ENCODE assay signal across 15 cellular contexts in the genomic region with DNA sequence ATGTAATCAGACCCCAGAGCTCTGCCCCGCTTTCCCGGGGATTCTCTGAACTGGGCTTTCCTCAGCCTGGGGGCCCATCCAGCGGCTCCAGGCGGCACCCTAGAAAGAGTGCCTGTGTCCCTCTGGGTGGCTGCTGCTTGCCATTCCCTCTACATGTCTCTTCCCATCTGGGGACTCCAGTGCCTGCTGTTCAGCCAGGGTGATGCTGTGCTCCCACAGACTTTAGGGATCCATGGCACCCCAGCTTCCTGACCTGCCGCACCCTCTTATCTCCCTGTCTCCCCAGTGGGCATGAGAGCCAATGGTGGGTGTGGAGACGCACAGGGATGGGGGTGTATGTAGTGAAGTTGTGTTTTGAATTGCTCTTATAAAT. TPM values are rescaled to one million over a fixed set of nuclear protein-coding genes. Genes with fewer than 3 reads are reported as not detected.
A peak's percentile ranks its signal among the peaks of the same experiment; 100 is the strongest.
DNase-seq lines count a peak whose midpoint lies in the region; ATAC-seq and TF ChIP-seq lines count a peak whose summit lies in the region.
"Had no signal": no experiment of that assay in that cellular context is flagged by ENCODE, and none has a peak within 500 bp of the region (broad histone marks: within the 10 kb centered on the region; RNA-seq: fewer than 3 reads in every experiment).

No MANE protein-coding gene starts in this region.

- peaks cover 19% of the 10 kb centered on the region for H3K36me3 ChIP-seq in CD8-positive, alpha-beta memory T cell (ENCODE audit: insufficient read depth, low read length)

- no peak for TF ChIP-seq CTCF in HFFc6 (IDR thresholded peaks at IDR 0.05)

- H3K4me3 Mint-ChIP-seq in CD8-positive, alpha-beta memory T cell, result peak overlapping the region in 1 of 7 donors; percentile 59
- no peak overlapping the region for H3K4me3 Mint-ChIP-seq in HFFc6
- H3K4me3 Mint-ChIP-seq in effector memory CD8-positive, alpha-beta T cell, result peak overlapping the region; percentile 18 to 29
- H3K4me3 Mint-ChIP-seq in stimulated activated effector memory CD8-positive, alpha-beta T cell treated with anti-CD3 and anti-CD28 coated beads, Interleukin-12 subunit alpha, Interleukin-12 subunit beta, amount 100 ng/mL, for 72 hours, result no peak overlapping the region

- no peaks in the 10 kb centered on the region for H3K27me3 Mint-ChIP-seq in CD8-positive, alpha-beta memory T cell
- no peaks in the 10 kb centered on the region for H3K27me3 Mint-ChIP-seq in HFFc6 (ENCODE audit: insufficient read depth)
- no peaks in the 10 kb centered on the region for H3K27me3 Mint-ChIP-seq in effector memory CD8-positive, alpha-beta T cell

- H3K4me1 Mint-ChIP-seq in CD8-positive, alpha-beta memory T cell, result peaks cover 72 to 88% (median 84%) of the 10 kb centered on the region in 3 donors
- H3K4me1 Mint-ChIP-seq in HFFc6 (ENCODE audit: low read depth), result peaks cover 34% of the 10 kb centered on the region
- H3K4me1 Mint-ChIP-seq in effector memory CD8-positive, alpha-beta T cell (ENCODE audit: low read depth in 2 of 2), result peaks cover 54 to 72% of the 10 kb centered on the region in 2 donors
- peaks cover 54% of the 10 kb centered on the region for H3K4me1 Mint-ChIP-seq in stimulated activated effector memory CD8-positive, alpha-beta T cell treated with anti-CD3 and anti-CD28 coated beads, Interleukin-12 subunit alpha, Interleukin-12 subunit beta, amount 100 ng/mL, for 72 hours

- H3K27me3 ChIP-seq in CD8-positive, alpha-beta memory T cell (ENCODE audit: insufficient read depth, low read length, poor library complexity, severe bottlenecking), result no peaks in the 10 kb centered on the region

- no peak overlapping the region for H3K4me3 ChIP-seq in CD8-positive, alpha-beta memory T cell (ENCODE audit: low read length)

- H3K27ac ChIP-seq in CD8-positive, alpha-beta memory T cell (ENCODE audit: low read depth, low read length), result peak overlapping the region; percentile 16

- H3K27ac Mint-ChIP-seq in CD8-positive, alpha-beta memory T cell, result peak overlapping the region in 3 of 8 donors; percentile 66 to 77 (median 75)
- H3K27ac Mint-ChIP-seq in HFFc6, result peak overlapping the region; percentile 24; the same call in 1 of the 2 replicates
- peak overlapping the region in 1 of 2 donors; percentile 77 for H3K27ac Mint-ChIP-seq in effector memory CD8-positive, alpha-beta T cell
- peak overlapping the region; percentile 77 for H3K27ac Mint-ChIP-seq in stimulated activated effector memory CD8-positive, alpha-beta T cell treated with anti-CD3 and anti-CD28 coated beads, Interleukin-12 subunit alpha, Interleukin-12 subunit beta, amount 100 ng/mL, for 72 hours

- peaks cover 64% of the 10 kb centered on the region for H3K4me1 ChIP-seq in CD8-positive, alpha-beta memory T cell (ENCODE audit: insufficient read depth, low read length)

- H3K9me3 ChIP-seq in CD8-positive, alpha-beta memory T cell (ENCODE audit: low read length), result no peaks in the 10 kb centered on the region

- POLR2A ChIA-PET in CD8-positive, alpha-beta memory T cell (lab: Charles Lee), result no interaction called here

- DNase-seq in CD8-positive, alpha-beta memory T cell, result no peak
- DNase-seq in HFFc6 (no peak), CD1c-positive myeloid dendritic cell (ENCODE audit: extremely low spot score) (no peak)
- no peak for DNase-seq in effector memory CD8-positive, alpha-beta T cell
- DNase-seq in stimulated activated effector memory CD8-positive, alpha-beta T cell treated with anti-CD3 and anti-CD28 coated beads, Interleukin-12 subunit alpha, Interleukin-12 subunit beta, amount 100 ng/mL, for 72 hours (ENCODE audit: low spot score in 2 of 2), result no peak
- DNase-seq: COR-L47, DMS153, HCEC 1CT, NCI-H1436 treated with DMSO at 0.1 percent for 48 hours, NCI-H2081 treated with DMSO at 0.1 percent for 48 hours, NCI-H2227 treated with DMSO at 0.1 percent for 48 hours, NCI-H526 had no signal

- peaks cover 0 to 43% (median 8%) of the 10 kb centered on the region in 3 donors for H3K36me3 Mint-ChIP-seq in CD8-positive, alpha-beta memory T cell
- peaks cover 4% of the 10 kb centered on the region; the same call in 1 of the 2 replicates for H3K36me3 Mint-ChIP-seq in HFFc6 (ENCODE audit: low read depth)
- peaks cover 43% of the 10 kb centered on the region for H3K36me3 Mint-ChIP-seq in effector memory CD8-positive, alpha-beta T cell (ENCODE audit: insufficient read depth)
- H3K36me3 Mint-ChIP-seq in stimulated activated effector memory CD8-positive, alpha-beta T cell treated with anti-CD3 and anti-CD28 coated beads, Interleukin-12 subunit alpha, Interleukin-12 subunit beta, amount 100 ng/mL, for 72 hours, result peaks cover 40% of the 10 kb centered on the region

- H3K9me3 Mint-ChIP-seq in CD8-positive, alpha-beta memory T cell, result no peaks in the 10 kb centered on the region
- no peaks in the 10 kb centered on the region for H3K9me3 Mint-ChIP-seq in HFFc6
- no peaks in the 10 kb centered on the region for H3K9me3 Mint-ChIP-seq in effector memory CD8-positive, alpha-beta T cell
- no peaks in the 10 kb centered on the region for H3K9me3 Mint-ChIP-seq in stimulated activated effector memory CD8-positive, alpha-beta T cell treated with anti-CD3 and anti-CD28 coated beads, Interleukin-12 subunit alpha, Interleukin-12 subunit beta, amount 100 ng/mL, for 72 hours

- no peak for ATAC-seq in effector memory CD8-positive, alpha-beta T cell (replicated peaks)
- ATAC-seq in stimulated activated effector memory CD8-positive, alpha-beta T cell treated with anti-CD3 and anti-CD28 coated beads, Interleukin-12 subunit alpha, Interleukin-12 subunit beta, amount 100 ng/mL, for 72 hours, result no peak
- ATAC-seq in HG02588 (IDR thresholded peaks at IDR 0.05; ENCODE audit: unreplicated experiment), result no peak
- no peak for ATAC-seq in GM18519 (IDR thresholded peaks at IDR 0.05; ENCODE audit: low FRiP score, unreplicated experiment)
- ATAC-seq: SK-N-SH treated with all-trans-retinoic acid at 6 μM for 48 hours had no signal

- CTCF ChIA-PET in CD8-positive, alpha-beta memory T cell (lab: Charles Lee), result no interaction called here

RNA-seq across cellular contexts. Expression of a gene that starts 16.2 kb away (rescaled TPM):
- 10 to 100 TPM; 50.0 to 54.7 TPM for total RNA-seq in CD8-positive, alpha-beta memory T cell
- 45.1 TPM for polyA plus RNA-seq in CD8-positive, alpha-beta memory T cell
- 10 to 100 TPM; 24.1 to 29.4 (median 27.7) TPM for total RNA-seq in HFFc6 (2021; fragmentation: NEBNext Ultra II Directional; extraction: Animal tissue kit (Norgen Biotek cat#: 25700))

Comparison
In these comparisons a context has a peak if more than half of its experiments do, and no peak if none do; other contexts are left out.
1. H3K4me3 Mint-ChIP-seq: peak in effector memory CD8-positive, alpha-beta T cell (2 of 2); none in HFFc6 (single experiment) and stimulated activated effector memory CD8-positive, alpha-beta T cell treated with anti-CD3 and anti-CD28 coated beads, Interleukin-12 subunit alpha, Interleukin-12 subunit beta, amount 100 ng/mL, for 72 hours (single experiment).